Comparison of ENCODE assay signal across 2 cellular contexts in genomic region chr22:36205573-36205972, GRCh38. TPM values are rescaled to one million over a fixed set of nuclear protein-coding genes. Genes with fewer than 3 reads are reported as not detected.
"Had no signal": no experiment of that assay in that cellular context is flagged by ENCODE, and none has a peak within 500 bp of the region (broad histone marks: within the 10 kb centered on the region; RNA-seq: fewer than 3 reads in every experiment).

No MANE protein-coding gene starts in this region.

RNA-seq across cellular contexts. Expression of gene APOL4, which starts 4.0 kb away (rescaled TPM):
- total RNA-seq: activated B cell treated with CpG ODN at 0.5 μM for 24 hours; activated CD4-positive, alpha-beta T cell treated with anti-CD3 and anti-CD28 coated beads, Interleukin-2, amount 10 ng/mL, durations not matched to agents 24 days and 14 days had no signal
